ENCODE assay signal across 8 cellular contexts in genomic region chr13:29595380-29596063, GRCh38. TPM values are rescaled to one million over a fixed set of nuclear protein-coding genes. Genes with fewer than 3 reads are reported as not detected.
DNase-seq lines count a peak whose midpoint lies in the region; ATAC-seq and TF ChIP-seq lines count a peak whose summit lies in the region.

Gene SLC7A1, minus strand, starts transcription at chr13:29595688. Its CDS starts 59,500 bp downstream, at chr13:29536188.

- peak; percentile 91 for DNase-seq in EL
- peak; percentile 96 for DNase-seq in GM23248
- peak; percentile 96 for DNase-seq in Karpas-422
- DNase-seq in activated effector memory CD4-positive, alpha-beta T cell treated with Interleukin-2 at 50 U/mL for 16 hours, result peak; percentile 73
- peak; percentile 82 for DNase-seq in fibroblast of villous mesenchyme (ENCODE audit: low read depth)
- DNase-seq in nephron progenitor cell, result peak; percentile 86
- peak; percentile 89 to 92 for DNase-seq in stimulated activated naive CD8-positive, alpha-beta T cell treated with anti-CD3 and anti-CD28 coated beads, Interleukin-15, amount 100 ng/mL, for 72 hours

- H3K9me3 ChIP-seq in GM23248 (ENCODE audit: low read depth) (no peaks in the 10 kb centered on the region), Karpas-422 (ENCODE audit: low read length) (no peaks in the 10 kb centered on the region)

- H4K20me1 ChIP-seq in GM23248 (ENCODE audit: insufficient read depth) (no peaks in the 10 kb centered on the region), Karpas-422 (ENCODE audit: insufficient read depth, low read depth, low read length) (peaks cover 27% of the 10 kb centered on the region; the same call in 1 of the 2 replicates)

- peaks cover 47% of the 10 kb centered on the region for H3K79me2 ChIP-seq in GM23248 (ENCODE audit: insufficient read depth)
- H3K79me2 ChIP-seq in Karpas-422 (ENCODE audit: low read length), result peaks cover 47% of the 10 kb centered on the region

- H3K36me3 ChIP-seq in GM23248 (ENCODE audit: low read depth) (no peaks in the 10 kb centered on the region), Karpas-422 (ENCODE audit: insufficient read depth, low read length) (no peaks in the 10 kb centered on the region)

- ATAC-seq in stimulated activated naive CD8-positive, alpha-beta T cell treated with anti-CD3 and anti-CD28 coated beads, Interleukin-15, amount 100 ng/mL, for 72 hours, result peak; percentile 89

- H3K36me3 Mint-ChIP-seq in nephron progenitor cell (ENCODE audit: low read depth), result no peaks in the 10 kb centered on the region

- peak within 1 kb of the TSS; percentile 99 for H3K27ac ChIP-seq in GM23248
- H3K27ac ChIP-seq in Karpas-422 (ENCODE audit: low read length), result peak within 1 kb of the TSS; percentile 78

- no peak within 1 kb of the TSS for H3K27ac Mint-ChIP-seq in nephron progenitor cell
- H3K27ac Mint-ChIP-seq in stimulated activated naive CD8-positive, alpha-beta T cell treated with anti-CD3 and anti-CD28 coated beads, Interleukin-15, amount 100 ng/mL, for 72 hours, result peak within 1 kb of the TSS; percentile 95 to 99

- H2AFZ ChIP-seq in GM23248 (peak within 1 kb of the TSS; percentile 61), Karpas-422 (ENCODE audit: low read length) (peak within 1 kb of the TSS; percentile 88)

- peak within 1 kb of the TSS; percentile 98 for H3K4me2 ChIP-seq in GM23248 (ENCODE audit: unreplicated experiment)
- H3K4me2 ChIP-seq in Karpas-422 (ENCODE audit: low read depth, low read length, poor library complexity, severe bottlenecking), result peak within 1 kb of the TSS; percentile 93

- peak; percentile 7 for TF ChIP-seq CTCF in fibroblast of villous mesenchyme (IDR thresholded peaks at IDR 0.05; ENCODE audit: insufficient read depth, low read depth, low read length)
- TF ChIP-seq CTCF in nephron progenitor cell (IDR thresholded peaks at IDR 0.05), result no peak

- H3K27me3 ChIP-seq in GM23248 (replicated peaks; ENCODE audit: insufficient read depth) (no peaks in the 10 kb centered on the region), Karpas-422 (ENCODE audit: low read length) (no peaks in the 10 kb centered on the region)

- H3K4me3 ChIP-seq in GM23248 (peak within 1 kb of the TSS; percentile 94), Karpas-422 (ENCODE audit: low read length) (peak within 1 kb of the TSS; percentile 70), fibroblast of villous mesenchyme (ENCODE audit: low read depth, low read length) (peak within 1 kb of the TSS; percentile 80)

- H3F3A ChIP-seq in GM23248 (ENCODE audit: insufficient read depth), result peaks cover 37% of the 10 kb centered on the region

- peaks cover 27% of the 10 kb centered on the region for H3K27me3 Mint-ChIP-seq in nephron progenitor cell (ENCODE audit: low read depth, poor library complexity)
- peaks cover 12% of the 10 kb centered on the region for H3K27me3 Mint-ChIP-seq in stimulated activated naive CD8-positive, alpha-beta T cell treated with anti-CD3 and anti-CD28 coated beads, Interleukin-15, amount 100 ng/mL, for 72 hours

- in situ Hi-C loops in GM23248 (cut with MboI), result no loop called here

- H3K4me1 Mint-ChIP-seq in nephron progenitor cell, result peaks cover 24% of the 10 kb centered on the region
- peaks cover 46% of the 10 kb centered on the region for H3K4me1 Mint-ChIP-seq in stimulated activated naive CD8-positive, alpha-beta T cell treated with anti-CD3 and anti-CD28 coated beads, Interleukin-15, amount 100 ng/mL, for 72 hours

- H3K9ac ChIP-seq in GM23248 (peak within 1 kb of the TSS; percentile 99), Karpas-422 (ENCODE audit: low read length) (peak within 1 kb of the TSS; percentile 99)

- H3K9me3 Mint-ChIP-seq in nephron progenitor cell, result no peaks in the 10 kb centered on the region
- no peaks in the 10 kb centered on the region for H3K9me3 Mint-ChIP-seq in stimulated activated naive CD8-positive, alpha-beta T cell treated with anti-CD3 and anti-CD28 coated beads, Interleukin-15, amount 100 ng/mL, for 72 hours

- peak within 1 kb of the TSS; percentile 85 for H3K4me3 Mint-ChIP-seq in nephron progenitor cell
- peak within 1 kb of the TSS; percentile 90 to 93 for H3K4me3 Mint-ChIP-seq in stimulated activated naive CD8-positive, alpha-beta T cell treated with anti-CD3 and anti-CD28 coated beads, Interleukin-15, amount 100 ng/mL, for 72 hours

- peaks cover 35% of the 10 kb centered on the region for H3K4me1 ChIP-seq in GM23248 (ENCODE audit: insufficient read depth)
- H3K4me1 ChIP-seq in Karpas-422 (ENCODE audit: low read length), result peaks cover 39% of the 10 kb centered on the region

- 1% methylated on average over 25 to 67 of the region's 98 CpGs for WGBS in GM23248 (ENCODE audit: low coverage in 1 of 2, low lambda C conversion rate in 2 of 2, missing lambda C conversion rate in 2 of 2), 2 experiments

- TF ChIP-seq POLR2A in Raji (IDR thresholded peaks at IDR 0.05; ENCODE audit: insufficient read depth, low read depth, low read length), result peak; percentile 66

- no peaks in the 10 kb centered on the region for H3K9me2 ChIP-seq in GM23248 (ENCODE audit: insufficient read depth)
- no peaks in the 10 kb centered on the region for H3K9me2 ChIP-seq in Karpas-422 (replicated peaks; ENCODE audit: insufficient read depth, low read length)

RNA-seq across cellular contexts. Expression of gene SLC7A1, which starts in this region (rescaled TPM):
- 34.7 and 52.0 TPM in 2 replicates for total RNA-seq in GM23248 (2014; rRNA removed; shearing (Covaris generic))
- polyA plus RNA-seq in GM23248 (2016; fragmentation: Nextera tagmentation; extraction: Ambion mirVana), result 37.8 and 38.6 TPM in 2 replicates
- 39.9 and 45.4 TPM in 2 replicates for total RNA-seq in Karpas-422 (2014; rRNA removed; shearing (Covaris generic); ENCODE audit: low replicate concordance)
- 27.7 and 28.1 TPM in 2 replicates for total RNA-seq in fibroblast of villous mesenchyme

Comparison
In these comparisons a context has a peak if more than half of its experiments do, and no peak if none do; other contexts are left out.
1. Peak in every context shown above with its lines: DNase-seq, ATAC-seq, H3K4me3 ChIP-seq and H3K27ac ChIP-seq.